ENCODE assay signal across 12 cellular contexts in genomic region chrX:115234220-115234557, GRCh38. TPM values are rescaled to one million over a fixed set of nuclear protein-coding genes. Genes with fewer than 3 reads are reported as not detected.
DNase-seq lines count a peak whose midpoint lies in the region; FAIRE-seq and TF ChIP-seq lines count a peak whose summit lies in the region.
"Had no signal": no experiment of that assay in that cellular context is flagged by ENCODE, and none has a peak within 500 bp of the region (broad histone marks: within the 10 kb centered on the region; RNA-seq: fewer than 3 reads in every experiment).

No MANE protein-coding gene starts in this region.

- no peaks in the 10 kb centered on the region for H3K4me1 Mint-ChIP-seq in activated naive CD8-positive, alpha-beta T cell treated with anti-CD3 and anti-CD28 coated beads for 36 hours

- FAIRE-seq in frontal cortex (lab: Jason Lieb, UNC), result no peak

- H3K9me3 Mint-ChIP-seq in activated naive CD8-positive, alpha-beta T cell treated with anti-CD3 and anti-CD28 coated beads for 36 hours, result no peaks in the 10 kb centered on the region

- H3K36me3 ChIP-seq in HUES6 (ENCODE audit: control insufficient read depth, insufficient read depth, low read length), result no peaks in the 10 kb centered on the region
- H3K36me3 ChIP-seq in ectodermal cell (ENCODE audit: control insufficient read depth, insufficient read depth, low read length), result no peaks in the 10 kb centered on the region
- H3K36me3 ChIP-seq in mesodermal cell (ENCODE audit: control insufficient read depth, insufficient read depth, low read length), result no peaks in the 10 kb centered on the region
- no peaks in the 10 kb centered on the region for H3K36me3 ChIP-seq in testis (ENCODE audit: low read depth, missing control alignments)

- intact Hi-C loops in testis (cut with DNase I; ENCODE audit: low total_unique reads), result no loop called here

- no peak for TF ChIP-seq CTCF in testis (IDR thresholded peaks at IDR 0.05)

- H3K9me3 ChIP-seq in HUES6 (ENCODE audit: control insufficient read depth, insufficient read depth, low read depth, low read length) (no peaks in the 10 kb centered on the region), ectodermal cell (ENCODE audit: control insufficient read depth, low read length) (no peaks in the 10 kb centered on the region), mesodermal cell (ENCODE audit: control insufficient read depth, low read length) (no peaks in the 10 kb centered on the region), testis (no peaks in the 10 kb centered on the region)

- peaks cover 19% of the 10 kb centered on the region for H3K4me1 ChIP-seq in HUES6 (ENCODE audit: control insufficient read depth, insufficient read depth, low read length)
- no peaks in the 10 kb centered on the region for H3K4me1 ChIP-seq in ectodermal cell (ENCODE audit: control insufficient read depth, insufficient read depth, low read length)
- H3K4me1 ChIP-seq in mesodermal cell (ENCODE audit: control insufficient read depth, insufficient read depth, low read length, poor library complexity, severe bottlenecking), result no peaks in the 10 kb centered on the region
- no peaks in the 10 kb centered on the region for H3K4me1 ChIP-seq in testis

- H3K27ac ChIP-seq in HUES6 (ENCODE audit: low read depth, low read length) (no peak overlapping the region), ectodermal cell (ENCODE audit: insufficient read depth, low read depth, low read length, poor library complexity, severe bottlenecking) (no peak overlapping the region), mesodermal cell (ENCODE audit: low read depth, low read length, severe bottlenecking) (no peak overlapping the region), testis (no peak overlapping the region)

- H3K27me3 Mint-ChIP-seq in activated naive CD8-positive, alpha-beta T cell treated with anti-CD3 and anti-CD28 coated beads for 36 hours, result peaks cover 30% of the 10 kb centered on the region

- H3K4me3 Mint-ChIP-seq in activated naive CD8-positive, alpha-beta T cell treated with anti-CD3 and anti-CD28 coated beads for 36 hours, result no peak overlapping the region

- H3K27me3 ChIP-seq in HUES6 (ENCODE audit: control insufficient read depth, insufficient read depth, low read length) (peaks cover 54% of the 10 kb centered on the region), ectodermal cell (ENCODE audit: control insufficient read depth, insufficient read depth, low read length, poor library complexity, severe bottlenecking) (no peaks in the 10 kb centered on the region), testis (no peaks in the 10 kb centered on the region)

- H3K4me3 ChIP-seq in HUES6 (ENCODE audit: low read depth, low read length), result peak overlapping the region; percentile 85
- peak overlapping the region; percentile 58 for H3K4me3 ChIP-seq in ectodermal cell (ENCODE audit: insufficient read depth, low read depth, low read length)
- H3K4me3 ChIP-seq in mesodermal cell (ENCODE audit: extremely low read depth, insufficient read depth, low read length, poor library complexity, severe bottlenecking), result peak overlapping the region; percentile 56
- H3K4me3 ChIP-seq in testis, result peak overlapping the region; percentile 64 to 71

- H3K36me3 Mint-ChIP-seq in activated naive CD8-positive, alpha-beta T cell treated with anti-CD3 and anti-CD28 coated beads for 36 hours, result no peaks in the 10 kb centered on the region

- 2 to 3% methylated on average over 7 to 8 of the region's 8 CpGs for WGBS in ectodermal cell, 2 experiments
- WGBS in mesodermal cell (ENCODE audit: insufficient coverage in 2 of 2), 2 experiments, result 0% methylated on average over 2 of the region's 8 CpGs; no CpG with 5 or more reads in 1 of the 2 experiments
- WGBS in testis, 2 donors, result 1 to 2% methylated on average over 8 of the region's 8 CpGs

- DNase-seq in testis, result no peak
- no peak for DNase-seq in T-helper 9 cell
- no peak for DNase-seq in frontal cortex (ENCODE audit: low spot score in 2 of 2)
- DNase-seq in stimulated activated CD4-positive, alpha-beta T cell treated with anti-CD3 and anti-CD28 coated beads, Interleukin-4, amount 100 ng/mL, for 24 hours, result no peak
- no peak for DNase-seq in activated naive CD8-positive, alpha-beta T cell treated with anti-CD3 and anti-CD28 coated beads for 36 hours
- DNase-seq: central memory CD4-positive, alpha-beta T cell; DND-41; stimulated activated CD4-positive, alpha-beta T cell treated with anti-CD3 and anti-CD28 coated beads, Interleukin-1b, Interleukin-23, amount 100 ng/mL, for 48 hours had no signal

- no peak overlapping the region for H3K9ac ChIP-seq in HUES6 (ENCODE audit: low read length)

- H3K27ac Mint-ChIP-seq in activated naive CD8-positive, alpha-beta T cell treated with anti-CD3 and anti-CD28 coated beads for 36 hours, result no peak overlapping the region

- no peak for TF ChIP-seq POLR2A in testis (IDR thresholded peaks at IDR 0.05)

RNA-seq across cellular contexts. Expression of gene LRCH2, which starts 0.3 kb away (rescaled TPM):
- 7.8 TPM for polyA plus RNA-seq in ectodermal cell (2013, experiment 1 of 4)
- 7.9 TPM for polyA plus RNA-seq in ectodermal cell (2013, experiment 2 of 4)
- 6.0 TPM for polyA plus RNA-seq in ectodermal cell (2013, experiment 3 of 4)
- 7.3 TPM for polyA plus RNA-seq in ectodermal cell (2013, experiment 4 of 4)
- polyA plus RNA-seq in mesodermal cell (2013, experiment 1 of 2), result 8.1 TPM
- polyA plus RNA-seq in mesodermal cell (2013, experiment 2 of 2), result 10.2 TPM
- total RNA-seq in testis, result 1 to 10 TPM; 3.8 to 5.4 TPM
- polyA plus RNA-seq in testis (ENCODE audit: insufficient read depth, low read depth, low replicate concordance), result 2.4 TPM
- 57.1 TPM for total RNA-seq in frontal cortex
- total RNA-seq in activated naive CD8-positive, alpha-beta T cell treated with anti-CD3 and anti-CD28 coated beads for 36 hours, result not detected
- total RNA-seq: activated CD8-positive, alpha-beta memory T cell treated with anti-CD3 and anti-CD28 coated beads for 36 hours had no signal

RNA-seq across cellular contexts. Expression of gene RBMXL3, which starts 45.0 kb away (rescaled TPM):
- polyA plus RNA-seq in ectodermal cell (2013, experiment 1 of 4), result not detected
- not detected for polyA plus RNA-seq in ectodermal cell (2013, experiment 2 of 4)
- not detected for polyA plus RNA-seq in ectodermal cell (2013, experiment 3 of 4)
- not detected for polyA plus RNA-seq in ectodermal cell (2013, experiment 4 of 4)
- not detected for polyA plus RNA-seq in mesodermal cell (2013, experiment 1 of 2)
- not detected for polyA plus RNA-seq in mesodermal cell (2013, experiment 2 of 2)
- total RNA-seq in testis, result 1 to 10 TPM; 4.6 to 5.1 TPM
- polyA plus RNA-seq in testis (ENCODE audit: insufficient read depth, low read depth, low replicate concordance), result 4.3 TPM
- total RNA-seq in frontal cortex, result not detected
- not detected for total RNA-seq in activated naive CD8-positive, alpha-beta T cell treated with anti-CD3 and anti-CD28 coated beads for 36 hours
- total RNA-seq: activated CD8-positive, alpha-beta memory T cell treated with anti-CD3 and anti-CD28 coated beads for 36 hours had no signal

RNA-seq across cellular contexts. Expression of gene LUZP4, which starts 55.3 kb away (rescaled TPM):
- not detected for polyA plus RNA-seq in ectodermal cell (2013, experiment 1 of 4)
- polyA plus RNA-seq in ectodermal cell (2013, experiment 2 of 4), result not detected
- polyA plus RNA-seq in ectodermal cell (2013, experiment 3 of 4), result not detected
- not detected for polyA plus RNA-seq in ectodermal cell (2013, experiment 4 of 4)
- not detected for polyA plus RNA-seq in mesodermal cell (2013, experiment 1 of 2)
- not detected for polyA plus RNA-seq in mesodermal cell (2013, experiment 2 of 2)
- 10 to 100 TPM in 1 of 2 donors, 1 to 10 TPM in 1; 9.4 to 13.7 TPM for total RNA-seq in testis
- 11.2 TPM for polyA plus RNA-seq in testis (ENCODE audit: insufficient read depth, low read depth, low replicate concordance)
- total RNA-seq in frontal cortex, result not detected
- total RNA-seq in activated naive CD8-positive, alpha-beta T cell treated with anti-CD3 and anti-CD28 coated beads for 36 hours, result not detected
- total RNA-seq: activated CD8-positive, alpha-beta memory T cell treated with anti-CD3 and anti-CD28 coated beads for 36 hours had no signal

Comparison
In these comparisons a context has a peak if more than half of its experiments do, and no peak if none do; other contexts are left out.
1. RNA of gene LUZP4, which starts 55.3 kb away (total RNA-seq): 9.4 to 13.7 TPM in testis; not detected in frontal cortex (single experiment) and not detected in activated naive CD8-positive, alpha-beta T cell treated with anti-CD3 and anti-CD28 coated beads for 36 hours; every median in the first group is over 10 times any median in the second.
2. Peak in every context shown above with its lines, with median percentiles within 50 percentile points of each other: H3K4me3 ChIP-seq.